8 cellular contexts compared by ENCODE assay signal in genomic region chr1:149886396-149887195, GRCh38. TPM values are rescaled to one million over a fixed set of nuclear protein-coding genes. Genes with fewer than 3 reads are reported as not detected.
DNase-seq lines count a peak whose midpoint lies in the region; ATAC-seq and FAIRE-seq lines count a peak whose summit lies in the region.

No MANE protein-coding gene starts in this region.

- ATAC-seq in GM21381 (IDR thresholded peaks at IDR 0.05; ENCODE audit: unreplicated experiment) = peak; percentile 54

- FAIRE-seq in endometrium (lab: Jason Lieb, UNC) = peak; percentile 95

- peak; percentile 99 for DNase-seq in COR-L47 (lab: John Stamatoyannopoulos, UW)
- peak; percentile 99 for DNase-seq in HT1080 (ENCODE audit: low read depth)
- peak; percentile 93 to 97 for DNase-seq in NOMO-1 (lab: John Stamatoyannopoulos, UW; ENCODE audit: unreplicated experiment in 2 of 2)
- DNase-seq in activated CD8-positive, alpha-beta memory T cell treated with anti-CD3 and anti-CD28 coated beads for 48 hours (ENCODE audit: low read depth in 2 of 3, low spot score in 2 of 3) = peak; percentile 71 to 85 (median 72)
- DNase-seq in mesenteric fat pad (ENCODE audit: low spot score) = peak; percentile 95
- DNase-seq in stimulated activated CD8-positive, alpha-beta memory T cell treated with anti-CD3 and anti-CD28 coated beads, Interleukin-15, amount 100 ng/mL, for 1 hour (ENCODE audit: low read depth) = peak; percentile 68

RNA-seq across cellular contexts. Expression of gene BOLA1, which starts 12.8 kb away (rescaled TPM):
- 15.1 and 19.2 TPM in 2 replicates for total RNA-seq in HT1080 (2014; rRNA removed; shearing (Covaris generic))
- 21.2 and 24.7 TPM in 2 replicates for polyA plus RNA-seq in HT1080 (2015; cell fraction: cytosol; rRNA removed)
- polyA plus RNA-seq in HT1080 (2015; cell fraction: nucleus; rRNA removed) = 14.8 and 21.1 TPM in 2 replicates
- total RNA-seq in mesenteric fat pad = 16.1 TPM

RNA-seq across cellular contexts. Expression of gene SV2A, which starts 31.0 kb away (rescaled TPM):
- total RNA-seq in HT1080 (2014; rRNA removed; shearing (Covaris generic)) = 23.1 and 27.7 TPM in 2 replicates
- polyA plus RNA-seq in HT1080 (2015; cell fraction: cytosol; rRNA removed) = 14.4 and 17.7 TPM in 2 replicates
- polyA plus RNA-seq in HT1080 (2015; cell fraction: nucleus; rRNA removed) = 31.7 and 32.3 TPM in 2 replicates
- total RNA-seq in mesenteric fat pad = 2.0 TPM

RNA-seq across cellular contexts. Expression of gene SF3B4, which starts 41.0 kb away (rescaled TPM):
- total RNA-seq in HT1080 (2014; rRNA removed; shearing (Covaris generic)) = 21.4 and 35.8 TPM in 2 replicates
- 89.3 and 103 TPM in 2 replicates for polyA plus RNA-seq in HT1080 (2015; cell fraction: cytosol; rRNA removed)
- 123 and 126 TPM in 2 replicates for polyA plus RNA-seq in HT1080 (2015; cell fraction: nucleus; rRNA removed)
- 47.9 TPM for total RNA-seq in mesenteric fat pad

RNA-seq across cellular contexts. Expression of gene MTMR11, which starts 50.1 kb away (rescaled TPM):
- 38.2 and 60.8 TPM in 2 replicates for total RNA-seq in HT1080 (2014; rRNA removed; shearing (Covaris generic))
- 90.4 and 91.1 TPM in 2 replicates for polyA plus RNA-seq in HT1080 (2015; cell fraction: cytosol; rRNA removed)
- polyA plus RNA-seq in HT1080 (2015; cell fraction: nucleus; rRNA removed) = 165 and 169 TPM in 2 replicates
- 2.2 TPM for total RNA-seq in mesenteric fat pad

Comparison
In these comparisons a context has a peak if more than half of its experiments do, and no peak if none do; other contexts are left out.
1. Peak in every context shown above with its lines: DNase-seq and ATAC-seq.